Comparison of ENCODE assay signal across 1 cellular context in genomic region chr2:85009019-85009618, GRCh38.
TF ChIP-seq lines count a peak whose summit lies in the region.

No MANE protein-coding gene starts in this region.

TF ChIP-seq in GM23338, 12 proteins besides CTCF, POLR2A, EP300 and RAD21 (continued from another document):
- TF ChIP-seq REST (IDR thresholded peaks at IDR 0.05; ENCODE audit: unreplicated experiment), result no peak
- TF ChIP-seq POLR2AphosphoS5 (IDR thresholded peaks at IDR 0.05; ENCODE audit: low read depth), result no peak
- TF ChIP-seq ZNF331 (CRISPR knock-in tag; IDR thresholded peaks at IDR 0.05; ENCODE audit: low read depth), result no peak
